3 cellular contexts compared by ENCODE assay signal in the genomic region with DNA sequence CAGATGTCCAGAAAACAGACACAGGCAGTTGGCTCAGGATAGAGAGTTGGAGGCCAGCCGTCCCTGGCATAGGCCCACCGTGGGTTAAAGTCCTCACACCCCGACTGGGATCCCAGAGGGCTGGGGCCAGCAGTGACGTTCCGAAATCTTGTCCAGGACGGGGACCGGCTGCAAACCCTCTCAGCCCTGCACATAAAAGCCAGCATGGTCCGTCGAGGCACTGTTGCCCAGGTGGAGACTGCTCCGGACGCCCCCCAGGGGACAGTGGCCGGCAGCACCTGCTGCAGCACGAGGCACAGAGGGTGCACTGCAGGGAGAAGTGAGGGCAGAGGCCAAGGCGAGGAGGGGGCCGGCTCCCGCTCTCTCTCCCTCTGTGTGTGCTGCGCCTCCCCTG.
A peak's percentile ranks its signal among the peaks of the same experiment; 100 is the strongest.
TF ChIP-seq lines count a peak whose summit lies in the region.

No MANE protein-coding gene starts in this region.

TF ChIP-seq in GM23338, 12 proteins besides CTCF, POLR2A, EP300 and RAD21:
- TF ChIP-seq, protein P1, sequence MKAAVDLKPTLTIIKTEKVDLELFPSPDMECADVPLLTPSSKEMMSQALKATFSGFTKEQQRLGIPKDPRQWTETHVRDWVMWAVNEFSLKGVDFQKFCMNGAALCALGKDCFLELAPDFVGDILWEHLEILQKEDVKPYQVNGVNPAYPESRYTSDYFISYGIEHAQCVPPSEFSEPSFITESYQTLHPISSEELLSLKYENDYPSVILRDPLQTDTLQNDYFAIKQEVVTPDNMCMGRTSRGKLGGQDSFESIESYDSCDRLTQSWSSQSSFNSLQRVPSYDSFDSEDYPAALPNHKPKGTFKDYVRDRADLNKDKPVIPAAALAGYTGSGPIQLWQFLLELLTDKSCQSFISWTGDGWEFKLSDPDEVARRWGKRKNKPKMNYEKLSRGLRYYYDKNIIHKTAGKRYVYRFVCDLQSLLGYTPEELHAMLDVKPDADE (IDR thresholded peaks at IDR 0.05) = no peak
- peak; percentile 69 for TF ChIP-seq EZH2 (IDR thresholded peaks at IDR 0.05; ENCODE audit: low read depth, unreplicated experiment)

TF ChIP-seq in K562, 482 proteins besides CTCF, POLR2A, EP300 and RAD21:
- TF ChIP-seq BRD9 (IDR thresholded peaks at IDR 0.05; ENCODE audit: low read depth, partially characterized antibody) = no peak
- no peak for TF ChIP-seq SREBF2 (CRISPR knock-in tag; IDR thresholded peaks at IDR 0.05)
- TF ChIP-seq MTA2 (IDR thresholded peaks at IDR 0.05; ENCODE audit: low read depth) = no peak
- TF ChIP-seq, protein P2, sequence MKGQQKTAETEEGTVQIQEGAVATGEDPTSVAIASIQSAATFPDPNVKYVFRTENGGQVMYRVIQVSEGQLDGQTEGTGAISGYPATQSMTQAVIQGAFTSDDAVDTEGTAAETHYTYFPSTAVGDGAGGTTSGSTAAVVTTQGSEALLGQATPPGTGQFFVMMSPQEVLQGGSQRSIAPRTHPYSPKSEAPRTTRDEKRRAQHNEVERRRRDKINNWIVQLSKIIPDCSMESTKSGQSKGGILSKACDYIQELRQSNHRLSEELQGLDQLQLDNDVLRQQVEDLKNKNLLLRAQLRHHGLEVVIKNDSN (CRISPR knock-in tag; IDR thresholded peaks at IDR 0.05) = 0 out of 2 replicates have a peak, but pooled peaks have one; percentile 9
- no peak for TF ChIP-seq ILF3 (IDR thresholded peaks at IDR 0.05; ENCODE audit: borderline replicate concordance)

TF ChIP-seq in liver, 16 proteins besides CTCF, POLR2A, EP300 and RAD21:
- TF ChIP-seq, protein P3, sequence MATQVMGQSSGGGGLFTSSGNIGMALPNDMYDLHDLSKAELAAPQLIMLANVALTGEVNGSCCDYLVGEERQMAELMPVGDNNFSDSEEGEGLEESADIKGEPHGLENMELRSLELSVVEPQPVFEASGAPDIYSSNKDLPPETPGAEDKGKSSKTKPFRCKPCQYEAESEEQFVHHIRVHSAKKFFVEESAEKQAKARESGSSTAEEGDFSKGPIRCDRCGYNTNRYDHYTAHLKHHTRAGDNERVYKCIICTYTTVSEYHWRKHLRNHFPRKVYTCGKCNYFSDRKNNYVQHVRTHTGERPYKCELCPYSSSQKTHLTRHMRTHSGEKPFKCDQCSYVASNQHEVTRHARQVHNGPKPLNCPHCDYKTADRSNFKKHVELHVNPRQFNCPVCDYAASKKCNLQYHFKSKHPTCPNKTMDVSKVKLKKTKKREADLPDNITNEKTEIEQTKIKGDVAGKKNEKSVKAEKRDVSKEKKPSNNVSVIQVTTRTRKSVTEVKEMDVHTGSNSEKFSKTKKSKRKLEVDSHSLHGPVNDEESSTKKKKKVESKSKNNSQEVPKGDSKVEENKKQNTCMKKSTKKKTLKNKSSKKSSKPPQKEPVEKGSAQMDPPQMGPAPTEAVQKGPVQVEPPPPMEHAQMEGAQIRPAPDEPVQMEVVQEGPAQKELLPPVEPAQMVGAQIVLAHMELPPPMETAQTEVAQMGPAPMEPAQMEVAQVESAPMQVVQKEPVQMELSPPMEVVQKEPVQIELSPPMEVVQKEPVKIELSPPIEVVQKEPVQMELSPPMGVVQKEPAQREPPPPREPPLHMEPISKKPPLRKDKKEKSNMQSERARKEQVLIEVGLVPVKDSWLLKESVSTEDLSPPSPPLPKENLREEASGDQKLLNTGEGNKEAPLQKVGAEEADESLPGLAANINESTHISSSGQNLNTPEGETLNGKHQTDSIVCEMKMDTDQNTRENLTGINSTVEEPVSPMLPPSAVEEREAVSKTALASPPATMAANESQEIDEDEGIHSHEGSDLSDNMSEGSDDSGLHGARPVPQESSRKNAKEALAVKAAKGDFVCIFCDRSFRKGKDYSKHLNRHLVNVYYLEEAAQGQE (IDR thresholded peaks at IDR 0.05) = no peak
- no peak for TF ChIP-seq FOXA2 (IDR thresholded peaks at IDR 0.05)
- peak in 1 of 2 donors; percentile 41 for TF ChIP-seq RXRA (IDR thresholded peaks at IDR 0.05)
- TF ChIP-seq, protein P4, sequence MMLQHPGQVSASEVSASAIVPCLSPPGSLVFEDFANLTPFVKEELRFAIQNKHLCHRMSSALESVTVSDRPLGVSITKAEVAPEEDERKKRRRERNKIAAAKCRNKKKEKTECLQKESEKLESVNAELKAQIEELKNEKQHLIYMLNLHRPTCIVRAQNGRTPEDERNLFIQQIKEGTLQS (IDR thresholded peaks at IDR 0.05) = no peak
- peak; percentile 54 for TF ChIP-seq SP1 (IDR thresholded peaks at IDR 0.05)
- TF ChIP-seq, protein P5, sequence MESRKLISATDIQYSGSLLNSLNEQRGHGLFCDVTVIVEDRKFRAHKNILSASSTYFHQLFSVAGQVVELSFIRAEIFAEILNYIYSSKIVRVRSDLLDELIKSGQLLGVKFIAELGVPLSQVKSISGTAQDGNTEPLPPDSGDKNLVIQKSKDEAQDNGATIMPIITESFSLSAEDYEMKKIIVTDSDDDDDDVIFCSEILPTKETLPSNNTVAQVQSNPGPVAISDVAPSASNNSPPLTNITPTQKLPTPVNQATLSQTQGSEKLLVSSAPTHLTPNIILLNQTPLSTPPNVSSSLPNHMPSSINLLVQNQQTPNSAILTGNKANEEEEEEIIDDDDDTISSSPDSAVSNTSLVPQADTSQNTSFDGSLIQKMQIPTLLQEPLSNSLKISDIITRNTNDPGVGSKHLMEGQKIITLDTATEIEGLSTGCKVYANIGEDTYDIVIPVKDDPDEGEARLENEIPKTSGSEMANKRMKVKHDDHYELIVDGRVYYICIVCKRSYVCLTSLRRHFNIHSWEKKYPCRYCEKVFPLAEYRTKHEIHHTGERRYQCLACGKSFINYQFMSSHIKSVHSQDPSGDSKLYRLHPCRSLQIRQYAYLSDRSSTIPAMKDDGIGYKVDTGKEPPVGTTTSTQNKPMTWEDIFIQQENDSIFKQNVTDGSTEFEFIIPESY (IDR thresholded peaks at IDR 0.05) = no peak
- TF ChIP-seq NR2F2 (IDR thresholded peaks at IDR 0.05) = no peak
- TF ChIP-seq JUND (IDR thresholded peaks at IDR 0.05) = no peak
- TF ChIP-seq GABPA (IDR thresholded peaks at IDR 0.05 in 1 of 2, conservative IDR thresholded peaks at IDR 0.05 in 1 of 2) = no peak
- TF ChIP-seq HNF4G (IDR thresholded peaks at IDR 0.05) = peak; percentile 71
- TF ChIP-seq FOXA1 (IDR thresholded peaks at IDR 0.05) = no peak
- peak; percentile 14 for TF ChIP-seq YY1 (IDR thresholded peaks at IDR 0.05)
- TF ChIP-seq EGR1 (IDR thresholded peaks at IDR 0.05; ENCODE audit: low read depth in 2 of 2) = no peak
- TF ChIP-seq HNF4A (conservative IDR thresholded peaks at IDR 0.05) = peak; percentile 83 to 86
- TF ChIP-seq TAF1 (conservative IDR thresholded peaks at IDR 0.05) = no peak
- TF ChIP-seq, protein P6, sequence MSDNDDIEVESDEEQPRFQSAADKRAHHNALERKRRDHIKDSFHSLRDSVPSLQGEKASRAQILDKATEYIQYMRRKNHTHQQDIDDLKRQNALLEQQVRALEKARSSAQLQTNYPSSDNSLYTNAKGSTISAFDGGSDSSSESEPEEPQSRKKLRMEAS (IDR thresholded peaks at IDR 0.05) = no peak
